ENCODE assay signal across 19 cellular contexts in genomic region chr7:151895695-151896485, GRCh38. TPM values are rescaled to one million over a fixed set of nuclear protein-coding genes. Genes with fewer than 3 reads are reported as not detected.
DNase-seq lines count a peak whose midpoint lies in the region; ATAC-seq, FAIRE-seq and TF ChIP-seq lines count a peak whose summit lies in the region.
"Had no signal": no experiment of that assay in that cellular context is flagged by ENCODE, and none has a peak within 500 bp of the region (broad histone marks: within the 10 kb centered on the region; RNA-seq: fewer than 3 reads in every experiment).

No MANE protein-coding gene starts in this region.

- WGBS in adrenal gland, 4 donors: 69 to 74% (median 72%) methylated on average over 6 to 13 of the region's 13 CpGs
- 48 to 77% (median 64%) methylated on average over 13 of the region's 13 CpGs for WGBS in small intestine, 3 donors

- intact Hi-C loops in adrenal gland (cut with DNase I): no loop called here

- no peaks in the 10 kb centered on the region for H3K4me1 ChIP-seq in adrenal gland (replicated peaks in 1 of 2)
- H3K4me1 ChIP-seq in small intestine (ENCODE audit: control insufficient read depth in 2 of 2, insufficient read depth in 1 of 2, low read depth in 1 of 2, low read length in 1 of 2): no peaks in the 10 kb centered on the region
- H3K4me1 ChIP-seq: parathyroid adenoma had no signal

- no peak for TF ChIP-seq POLR2A in adrenal gland (IDR thresholded peaks at IDR 0.05)

- TF ChIP-seq CTCF in adrenal gland (IDR thresholded peaks at IDR 0.05): no peak

- no peak for ATAC-seq in HG03342 (IDR thresholded peaks at IDR 0.05; ENCODE audit: unreplicated experiment)
- ATAC-seq: SK-N-SH treated with all-trans-retinoic acid at 6 μM for 48 hours had no signal

- H3K4me3 ChIP-seq in adrenal gland: no peak overlapping the region
- no peak overlapping the region for H3K4me3 ChIP-seq in small intestine (ENCODE audit: low read depth in 1 of 2, low read length in 2 of 2)
- H3K4me3 ChIP-seq: esophagus muscularis mucosa, upper lobe of left lung had no signal

- H3K27ac ChIP-seq in adrenal gland: no peak overlapping the region
- H3K27ac ChIP-seq in small intestine (ENCODE audit: low read depth in 1 of 2, low read length in 1 of 2): no peak overlapping the region
- H3K27ac ChIP-seq: esophagus muscularis mucosa, parathyroid adenoma, upper lobe of left lung had no signal

- H3K36me3 ChIP-seq in adrenal gland (replicated peaks in 1 of 2) (no peaks in the 10 kb centered on the region), small intestine (ENCODE audit: control insufficient read depth in 2 of 2, insufficient read depth in 2 of 2, low read length in 2 of 2) (no peaks in the 10 kb centered on the region)
- H3K36me3 ChIP-seq: esophagus muscularis mucosa, upper lobe of left lung had no signal

- DNase-seq in NCI-H1417 (lab: John Stamatoyannopoulos, UW) (peak in 2 of 3 experiments; percentile 21 to 86), NCI-H1417 treated with DMSO at 0.1 percent for 48 hours (lab: John Stamatoyannopoulos, UW) (no peak), adrenal gland (peak; percentile 28 to 69 (median 49)), iris pigment epithelial cell (ENCODE audit: low read depth) (peak; percentile 12), small intestine (peak; percentile 53), RCC 7860 (ENCODE audit: low spot score) (no peak), NCI-H526 treated with DMSO at 0.1 percent for 48 hours (lab: John Stamatoyannopoulos, UW) (no peak)
- DNase-seq: activated CD4-positive, alpha-beta memory T cell treated with anti-CD3 and anti-CD28 coated beads, Interleukin-2, amount 10 ng/mL, durations not matched to agents 7 days and 5 days; CD4-positive, alpha-beta memory T cell; NCI-H1092 treated with DMSO at 0.1 percent for 48 hours; stimulated activated naive CD4-positive, alpha-beta T cell had no signal

- FAIRE-seq in small intestine (lab: Jason Lieb, UNC) (no peak), RCC 7860 (lab: Jason Lieb, UNC) (no peak)
- FAIRE-seq: A204.1, G401.6, GM12892 had no signal

- H3K27me3 ChIP-seq in adrenal gland (peaks cover 4% of the 10 kb centered on the region), small intestine (ENCODE audit: control insufficient read depth in 2 of 2, insufficient read depth in 2 of 2, low read length in 2 of 2) (no peaks in the 10 kb centered on the region)
- H3K27me3 ChIP-seq: upper lobe of left lung had no signal

- H3K9me3 ChIP-seq in adrenal gland (replicated peaks in 1 of 3): no peaks in the 10 kb centered on the region
- H3K9me3 ChIP-seq in small intestine (ENCODE audit: control insufficient read depth, low read depth): no peaks in the 10 kb centered on the region
- H3K9me3 ChIP-seq: esophagus muscularis mucosa, upper lobe of left lung had no signal

RNA-seq across cellular contexts. Expression of gene PRKAG2, which starts 19.0 kb away (rescaled TPM):
- total RNA-seq in adrenal gland: 10 to 100 TPM in 5 of 8 donors, 1 to 10 TPM in 3; 5.8 to 17.2 (median 12.4) TPM
- polyA plus RNA-seq in adrenal gland: 10 to 100 TPM in 1 of 3 donors, 1 to 10 TPM in 2; 7.8 to 17.3 (median 9.6) TPM
- polyA plus RNA-seq in small intestine: 10 to 100 TPM; 26.3 to 57.9 (median 55.1) TPM

Comparison
In these comparisons a context has a peak if more than half of its experiments do, and no peak if none do; other contexts are left out.
1. DNase-seq: peak in NCI-H1417 (2 of 3), adrenal gland (7 of 7), iris pigment epithelial cell (single experiment) and small intestine (single experiment); none in NCI-H1417 treated with DMSO at 0.1 percent for 48 hours (single experiment), RCC 7860 (single experiment) and NCI-H526 treated with DMSO at 0.1 percent for 48 hours (single experiment).